In the genomic region with DNA sequence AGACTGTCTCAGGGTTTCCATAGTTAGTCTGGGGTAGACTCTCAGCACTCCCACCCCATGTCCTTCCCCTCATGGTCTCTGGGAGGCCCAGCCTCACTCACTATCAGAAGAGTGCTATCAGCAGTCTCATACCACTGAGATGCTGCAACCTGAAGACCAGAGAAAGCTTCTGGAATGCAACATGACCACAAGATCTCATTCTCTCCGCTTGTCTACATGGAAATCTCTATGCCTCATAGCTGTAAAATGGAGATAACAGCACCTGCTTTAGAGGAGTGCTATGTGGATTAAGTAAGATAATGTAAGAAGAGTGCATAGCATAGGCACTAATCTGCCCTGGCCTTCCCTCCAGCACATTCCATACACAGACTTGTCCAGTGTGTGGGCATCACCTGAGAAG, we compare ENCODE assay signal across 1 cellular context.
TF ChIP-seq lines count a peak whose summit lies in the region.

No MANE protein-coding gene starts in this region.

TF ChIP-seq in K562, 482 proteins besides CTCF, POLR2A, EP300 and RAD21 (continued from another document and continues in another):
- TF ChIP-seq, protein P1, sequence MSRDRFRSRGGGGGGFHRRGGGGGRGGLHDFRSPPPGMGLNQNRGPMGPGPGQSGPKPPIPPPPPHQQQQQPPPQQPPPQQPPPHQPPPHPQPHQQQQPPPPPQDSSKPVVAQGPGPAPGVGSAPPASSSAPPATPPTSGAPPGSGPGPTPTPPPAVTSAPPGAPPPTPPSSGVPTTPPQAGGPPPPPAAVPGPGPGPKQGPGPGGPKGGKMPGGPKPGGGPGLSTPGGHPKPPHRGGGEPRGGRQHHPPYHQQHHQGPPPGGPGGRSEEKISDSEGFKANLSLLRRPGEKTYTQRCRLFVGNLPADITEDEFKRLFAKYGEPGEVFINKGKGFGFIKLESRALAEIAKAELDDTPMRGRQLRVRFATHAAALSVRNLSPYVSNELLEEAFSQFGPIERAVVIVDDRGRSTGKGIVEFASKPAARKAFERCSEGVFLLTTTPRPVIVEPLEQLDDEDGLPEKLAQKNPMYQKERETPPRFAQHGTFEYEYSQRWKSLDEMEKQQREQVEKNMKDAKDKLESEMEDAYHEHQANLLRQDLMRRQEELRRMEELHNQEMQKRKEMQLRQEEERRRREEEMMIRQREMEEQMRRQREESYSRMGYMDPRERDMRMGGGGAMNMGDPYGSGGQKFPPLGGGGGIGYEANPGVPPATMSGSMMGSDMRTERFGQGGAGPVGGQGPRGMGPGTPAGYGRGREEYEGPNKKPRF (IDR thresholded peaks at IDR 0.05; ENCODE audit: low read depth, low read length) = no peak
- TF ChIP-seq ZNF253 (CRISPR knock-in tag; conservative IDR thresholded peaks at IDR 0.05) = no peak
- TF ChIP-seq PCBP2 (IDR thresholded peaks at IDR 0.05; ENCODE audit: low read depth, low read length, poor library complexity, severe bottlenecking) = no peak
- TF ChIP-seq, protein P2, sequence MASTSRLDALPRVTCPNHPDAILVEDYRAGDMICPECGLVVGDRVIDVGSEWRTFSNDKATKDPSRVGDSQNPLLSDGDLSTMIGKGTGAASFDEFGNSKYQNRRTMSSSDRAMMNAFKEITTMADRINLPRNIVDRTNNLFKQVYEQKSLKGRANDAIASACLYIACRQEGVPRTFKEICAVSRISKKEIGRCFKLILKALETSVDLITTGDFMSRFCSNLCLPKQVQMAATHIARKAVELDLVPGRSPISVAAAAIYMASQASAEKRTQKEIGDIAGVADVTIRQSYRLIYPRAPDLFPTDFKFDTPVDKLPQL (IDR thresholded peaks at IDR 0.05; ENCODE audit: extremely low read depth, insufficient read length) = no peak
- TF ChIP-seq, protein P3, sequence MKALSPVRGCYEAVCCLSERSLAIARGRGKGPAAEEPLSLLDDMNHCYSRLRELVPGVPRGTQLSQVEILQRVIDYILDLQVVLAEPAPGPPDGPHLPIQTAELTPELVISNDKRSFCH (CRISPR knock-in tag; IDR thresholded peaks at IDR 0.05) = no peak
- TF ChIP-seq, protein P3 (tag; IDR thresholded peaks at IDR 0.05) = 0 out of 2 replicates have a peak, but pooled peaks have one; percentile 18
- TF ChIP-seq RNF2 (IDR thresholded peaks at IDR 0.05) = peak; percentile 67; the same call in 1 of the 2 replicates
- TF ChIP-seq RUNX1 (IDR thresholded peaks at IDR 0.05; ENCODE audit: low read depth) = no peak; the same call in 1 of the 2 replicates
- TF ChIP-seq BMI1 (IDR thresholded peaks at IDR 0.05; ENCODE audit: low read length) = no peak
- TF ChIP-seq, protein P4, sequence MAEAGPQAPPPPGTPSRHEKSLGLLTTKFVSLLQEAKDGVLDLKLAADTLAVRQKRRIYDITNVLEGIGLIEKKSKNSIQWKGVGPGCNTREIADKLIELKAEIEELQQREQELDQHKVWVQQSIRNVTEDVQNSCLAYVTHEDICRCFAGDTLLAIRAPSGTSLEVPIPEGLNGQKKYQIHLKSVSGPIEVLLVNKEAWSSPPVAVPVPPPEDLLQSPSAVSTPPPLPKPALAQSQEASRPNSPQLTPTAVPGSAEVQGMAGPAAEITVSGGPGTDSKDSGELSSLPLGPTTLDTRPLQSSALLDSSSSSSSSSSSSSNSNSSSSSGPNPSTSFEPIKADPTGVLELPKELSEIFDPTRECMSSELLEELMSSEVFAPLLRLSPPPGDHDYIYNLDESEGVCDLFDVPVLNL (CRISPR knock-in tag; IDR thresholded peaks at IDR 0.05; ENCODE audit: low read depth) = no peak
- peak; percentile 86 to 87 for TF ChIP-seq KDM1A (IDR thresholded peaks at IDR 0.05)
- TF ChIP-seq SMAD3 (CRISPR knock-in tag; conservative IDR thresholded peaks at IDR 0.05) = no peak
- TF ChIP-seq, protein P5, sequence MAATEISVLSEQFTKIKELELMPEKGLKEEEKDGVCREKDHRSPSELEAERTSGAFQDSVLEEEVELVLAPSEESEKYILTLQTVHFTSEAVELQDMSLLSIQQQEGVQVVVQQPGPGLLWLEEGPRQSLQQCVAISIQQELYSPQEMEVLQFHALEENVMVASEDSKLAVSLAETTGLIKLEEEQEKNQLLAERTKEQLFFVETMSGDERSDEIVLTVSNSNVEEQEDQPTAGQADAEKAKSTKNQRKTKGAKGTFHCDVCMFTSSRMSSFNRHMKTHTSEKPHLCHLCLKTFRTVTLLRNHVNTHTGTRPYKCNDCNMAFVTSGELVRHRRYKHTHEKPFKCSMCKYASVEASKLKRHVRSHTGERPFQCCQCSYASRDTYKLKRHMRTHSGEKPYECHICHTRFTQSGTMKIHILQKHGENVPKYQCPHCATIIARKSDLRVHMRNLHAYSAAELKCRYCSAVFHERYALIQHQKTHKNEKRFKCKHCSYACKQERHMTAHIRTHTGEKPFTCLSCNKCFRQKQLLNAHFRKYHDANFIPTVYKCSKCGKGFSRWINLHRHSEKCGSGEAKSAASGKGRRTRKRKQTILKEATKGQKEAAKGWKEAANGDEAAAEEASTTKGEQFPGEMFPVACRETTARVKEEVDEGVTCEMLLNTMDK (IDR thresholded peaks at IDR 0.05; ENCODE audit: borderline replicate concordance, insufficient read depth, low read depth, low read length, poor library complexity, severe bottlenecking) = no peak
- TF ChIP-seq HSF4 (CRISPR knock-in tag; IDR thresholded peaks at IDR 0.05; ENCODE audit: borderline replicate concordance) = no peak
- no peak for TF ChIP-seq OTX1 (CRISPR knock-in tag; IDR thresholded peaks at IDR 0.05)
- no peak for TF ChIP-seq ZZZ3 (IDR thresholded peaks at IDR 0.05)
- no peak for TF ChIP-seq ZNF41 (CRISPR knock-in tag; conservative IDR thresholded peaks at IDR 0.05)
- TF ChIP-seq CBFB (CRISPR knock-in tag; IDR thresholded peaks at IDR 0.05) = peak; percentile 79; the same call in 1 of the 2 replicates
- TF ChIP-seq, protein P6, sequence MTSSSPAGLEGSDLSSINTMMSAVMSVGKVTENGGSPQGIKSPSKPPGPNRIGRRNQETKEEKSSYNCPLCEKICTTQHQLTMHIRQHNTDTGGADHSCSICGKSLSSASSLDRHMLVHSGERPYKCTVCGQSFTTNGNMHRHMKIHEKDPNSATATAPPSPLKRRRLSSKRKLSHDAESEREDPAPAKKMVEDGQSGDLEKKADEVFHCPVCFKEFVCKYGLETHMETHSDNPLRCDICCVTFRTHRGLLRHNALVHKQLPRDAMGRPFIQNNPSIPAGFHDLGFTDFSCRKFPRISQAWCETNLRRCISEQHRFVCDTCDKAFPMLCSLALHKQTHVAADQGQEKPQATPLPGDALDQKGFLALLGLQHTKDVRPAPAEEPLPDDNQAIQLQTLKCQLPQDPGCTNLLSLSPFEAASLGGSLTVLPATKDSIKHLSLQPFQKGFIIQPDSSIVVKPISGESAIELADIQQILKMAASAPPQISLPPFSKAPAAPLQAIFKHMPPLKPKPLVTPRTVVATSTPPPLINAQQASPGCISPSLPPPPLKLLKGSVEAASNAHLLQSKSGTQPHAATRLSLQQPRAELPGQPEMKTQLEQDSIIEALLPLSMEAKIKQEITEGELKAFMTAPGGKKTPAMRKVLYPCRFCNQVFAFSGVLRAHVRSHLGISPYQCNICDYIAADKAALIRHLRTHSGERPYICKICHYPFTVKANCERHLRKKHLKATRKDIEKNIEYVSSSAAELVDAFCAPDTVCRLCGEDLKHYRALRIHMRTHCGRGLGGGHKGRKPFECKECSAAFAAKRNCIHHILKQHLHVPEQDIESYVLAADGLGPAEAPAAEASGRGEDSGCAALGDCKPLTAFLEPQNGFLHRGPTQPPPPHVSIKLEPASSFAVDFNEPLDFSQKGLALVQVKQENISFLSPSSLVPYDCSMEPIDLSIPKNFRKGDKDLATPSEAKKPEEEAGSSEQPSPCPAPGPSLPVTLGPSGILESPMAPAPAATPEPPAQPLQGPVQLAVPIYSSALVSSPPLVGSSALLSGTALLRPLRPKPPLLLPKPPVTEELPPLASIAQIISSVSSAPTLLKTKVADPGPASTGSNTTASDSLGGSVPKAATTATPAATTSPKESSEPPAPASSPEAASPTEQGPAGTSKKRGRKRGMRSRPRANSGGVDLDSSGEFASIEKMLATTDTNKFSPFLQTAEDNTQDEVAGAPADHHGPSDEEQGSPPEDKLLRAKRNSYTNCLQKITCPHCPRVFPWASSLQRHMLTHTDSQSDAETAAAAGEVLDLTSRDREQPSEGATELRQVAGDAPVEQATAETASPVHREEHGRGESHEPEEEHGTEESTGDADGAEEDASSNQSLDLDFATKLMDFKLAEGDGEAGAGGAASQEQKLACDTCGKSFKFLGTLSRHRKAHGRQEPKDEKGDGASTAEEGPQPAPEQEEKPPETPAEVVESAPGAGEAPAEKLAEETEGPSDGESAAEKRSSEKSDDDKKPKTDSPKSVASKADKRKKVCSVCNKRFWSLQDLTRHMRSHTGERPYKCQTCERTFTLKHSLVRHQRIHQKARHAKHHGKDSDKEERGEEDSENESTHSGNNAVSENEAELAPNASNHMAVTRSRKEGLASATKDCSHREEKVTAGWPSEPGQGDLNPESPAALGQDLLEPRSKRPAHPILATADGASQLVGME (CRISPR knock-in tag; IDR thresholded peaks at IDR 0.05) = no peak
- TF ChIP-seq, protein P7, sequence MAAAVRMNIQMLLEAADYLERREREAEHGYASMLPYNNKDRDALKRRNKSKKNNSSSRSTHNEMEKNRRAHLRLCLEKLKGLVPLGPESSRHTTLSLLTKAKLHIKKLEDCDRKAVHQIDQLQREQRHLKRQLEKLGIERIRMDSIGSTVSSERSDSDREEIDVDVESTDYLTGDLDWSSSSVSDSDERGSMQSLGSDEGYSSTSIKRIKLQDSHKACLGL (CRISPR knock-in tag; IDR thresholded peaks at IDR 0.05; ENCODE audit: borderline replicate concordance, poor library complexity, severe bottlenecking) = no peak
- 0 out of 2 replicates have a peak, but pooled peaks have one; percentile 38 for TF ChIP-seq ZKSCAN8 (CRISPR knock-in tag; IDR thresholded peaks at IDR 0.05)
- no peak for TF ChIP-seq BDP1 (IDR thresholded peaks at IDR 0.05; ENCODE audit: insufficient read depth, insufficient read length)
- TF ChIP-seq MYBL2 (IDR thresholded peaks at IDR 0.05; ENCODE audit: low read depth) = no peak
- TF ChIP-seq MYBL2 (CRISPR knock-in tag; IDR thresholded peaks at IDR 0.05; ENCODE audit: borderline replicate concordance) = no peak
- TF ChIP-seq CBX1 (IDR thresholded peaks at IDR 0.05; ENCODE audit: low read depth) = no peak
- peak; percentile 74 for TF ChIP-seq DPF2 (IDR thresholded peaks at IDR 0.05)
- TF ChIP-seq CC2D1A (IDR thresholded peaks at IDR 0.05) = peak; percentile 55; the same call in 1 of the 2 replicates
- TF ChIP-seq CXXC5 (CRISPR knock-in tag; IDR thresholded peaks at IDR 0.05) = peak; percentile 34; the same call in 1 of the 2 replicates
- TF ChIP-seq TCF7 (IDR thresholded peaks at IDR 0.05; ENCODE audit: borderline replicate concordance) = no peak
- TF ChIP-seq FOXJ3 (CRISPR knock-in tag; IDR thresholded peaks at IDR 0.05) = no peak
- no peak for TF ChIP-seq MTA3 (IDR thresholded peaks at IDR 0.05; ENCODE audit: borderline replicate concordance)
- TF ChIP-seq HNRNPK (IDR thresholded peaks at IDR 0.05; ENCODE audit: low read depth, low read length, poor library complexity, severe bottlenecking) = no peak
- TF ChIP-seq RBFOX2 (IDR thresholded peaks at IDR 0.05; ENCODE audit: low read depth, low read length) = no peak
- TF ChIP-seq ZNF764 (CRISPR knock-in tag; IDR thresholded peaks at IDR 0.05; ENCODE audit: low read depth) = no peak
- TF ChIP-seq LEF1 (IDR thresholded peaks at IDR 0.05) = no peak
- TF ChIP-seq NBN (IDR thresholded peaks at IDR 0.05; ENCODE audit: low read depth) = no peak
- TF ChIP-seq, protein P8, sequence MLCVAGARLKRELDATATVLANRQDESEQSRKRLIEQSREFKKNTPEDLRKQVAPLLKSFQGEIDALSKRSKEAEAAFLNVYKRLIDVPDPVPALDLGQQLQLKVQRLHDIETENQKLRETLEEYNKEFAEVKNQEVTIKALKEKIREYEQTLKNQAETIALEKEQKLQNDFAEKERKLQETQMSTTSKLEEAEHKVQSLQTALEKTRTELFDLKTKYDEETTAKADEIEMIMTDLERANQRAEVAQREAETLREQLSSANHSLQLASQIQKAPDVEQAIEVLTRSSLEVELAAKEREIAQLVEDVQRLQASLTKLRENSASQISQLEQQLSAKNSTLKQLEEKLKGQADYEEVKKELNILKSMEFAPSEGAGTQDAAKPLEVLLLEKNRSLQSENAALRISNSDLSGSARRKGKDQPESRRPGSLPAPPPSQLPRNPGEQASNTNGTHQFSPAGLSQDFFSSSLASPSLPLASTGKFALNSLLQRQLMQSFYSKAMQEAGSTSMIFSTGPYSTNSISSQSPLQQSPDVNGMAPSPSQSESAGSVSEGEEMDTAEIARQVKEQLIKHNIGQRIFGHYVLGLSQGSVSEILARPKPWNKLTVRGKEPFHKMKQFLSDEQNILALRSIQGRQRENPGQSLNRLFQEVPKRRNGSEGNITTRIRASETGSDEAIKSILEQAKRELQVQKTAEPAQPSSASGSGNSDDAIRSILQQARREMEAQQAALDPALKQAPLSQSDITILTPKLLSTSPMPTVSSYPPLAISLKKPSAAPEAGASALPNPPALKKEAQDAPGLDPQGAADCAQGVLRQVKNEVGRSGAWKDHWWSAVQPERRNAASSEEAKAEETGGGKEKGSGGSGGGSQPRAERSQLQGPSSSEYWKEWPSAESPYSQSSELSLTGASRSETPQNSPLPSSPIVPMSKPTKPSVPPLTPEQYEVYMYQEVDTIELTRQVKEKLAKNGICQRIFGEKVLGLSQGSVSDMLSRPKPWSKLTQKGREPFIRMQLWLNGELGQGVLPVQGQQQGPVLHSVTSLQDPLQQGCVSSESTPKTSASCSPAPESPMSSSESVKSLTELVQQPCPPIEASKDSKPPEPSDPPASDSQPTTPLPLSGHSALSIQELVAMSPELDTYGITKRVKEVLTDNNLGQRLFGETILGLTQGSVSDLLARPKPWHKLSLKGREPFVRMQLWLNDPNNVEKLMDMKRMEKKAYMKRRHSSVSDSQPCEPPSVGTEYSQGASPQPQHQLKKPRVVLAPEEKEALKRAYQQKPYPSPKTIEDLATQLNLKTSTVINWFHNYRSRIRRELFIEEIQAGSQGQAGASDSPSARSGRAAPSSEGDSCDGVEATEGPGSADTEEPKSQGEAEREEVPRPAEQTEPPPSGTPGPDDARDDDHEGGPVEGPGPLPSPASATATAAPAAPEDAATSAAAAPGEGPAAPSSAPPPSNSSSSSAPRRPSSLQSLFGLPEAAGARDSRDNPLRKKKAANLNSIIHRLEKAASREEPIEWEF (CRISPR knock-in tag; IDR thresholded peaks at IDR 0.05) = no peak
- TF ChIP-seq WHSC1 (IDR thresholded peaks at IDR 0.05; ENCODE audit: low read length) = no peak
- TF ChIP-seq, protein P9, sequence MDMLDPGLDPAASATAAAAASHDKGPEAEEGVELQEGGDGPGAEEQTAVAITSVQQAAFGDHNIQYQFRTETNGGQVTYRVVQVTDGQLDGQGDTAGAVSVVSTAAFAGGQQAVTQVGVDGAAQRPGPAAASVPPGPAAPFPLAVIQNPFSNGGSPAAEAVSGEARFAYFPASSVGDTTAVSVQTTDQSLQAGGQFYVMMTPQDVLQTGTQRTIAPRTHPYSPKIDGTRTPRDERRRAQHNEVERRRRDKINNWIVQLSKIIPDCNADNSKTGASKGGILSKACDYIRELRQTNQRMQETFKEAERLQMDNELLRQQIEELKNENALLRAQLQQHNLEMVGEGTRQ (CRISPR knock-in tag; IDR thresholded peaks at IDR 0.05) = no peak
- no peak for TF ChIP-seq DACH1 (IDR thresholded peaks at IDR 0.05; ENCODE audit: partially characterized antibody)
- peak in 1 of 2 experiments; percentile 95; a peak in 2 of 4 replicates for TF ChIP-seq RCOR1 (IDR thresholded peaks at IDR 0.05; ENCODE audit: borderline replicate concordance in 1 of 2, low read depth in 2 of 2, low read length in 2 of 2)
- no peak for TF ChIP-seq ADNP (tag; IDR thresholded peaks at IDR 0.05)
- peak; percentile 79; the same call in 1 of the 2 replicates for TF ChIP-seq SMAD4 (CRISPR knock-in tag; conservative IDR thresholded peaks at IDR 0.05)
- TF ChIP-seq MCM5 (IDR thresholded peaks at IDR 0.05; ENCODE audit: low read depth) = no peak
